Comparison of ENCODE assay signal across 1 cellular context in the genomic region with DNA sequence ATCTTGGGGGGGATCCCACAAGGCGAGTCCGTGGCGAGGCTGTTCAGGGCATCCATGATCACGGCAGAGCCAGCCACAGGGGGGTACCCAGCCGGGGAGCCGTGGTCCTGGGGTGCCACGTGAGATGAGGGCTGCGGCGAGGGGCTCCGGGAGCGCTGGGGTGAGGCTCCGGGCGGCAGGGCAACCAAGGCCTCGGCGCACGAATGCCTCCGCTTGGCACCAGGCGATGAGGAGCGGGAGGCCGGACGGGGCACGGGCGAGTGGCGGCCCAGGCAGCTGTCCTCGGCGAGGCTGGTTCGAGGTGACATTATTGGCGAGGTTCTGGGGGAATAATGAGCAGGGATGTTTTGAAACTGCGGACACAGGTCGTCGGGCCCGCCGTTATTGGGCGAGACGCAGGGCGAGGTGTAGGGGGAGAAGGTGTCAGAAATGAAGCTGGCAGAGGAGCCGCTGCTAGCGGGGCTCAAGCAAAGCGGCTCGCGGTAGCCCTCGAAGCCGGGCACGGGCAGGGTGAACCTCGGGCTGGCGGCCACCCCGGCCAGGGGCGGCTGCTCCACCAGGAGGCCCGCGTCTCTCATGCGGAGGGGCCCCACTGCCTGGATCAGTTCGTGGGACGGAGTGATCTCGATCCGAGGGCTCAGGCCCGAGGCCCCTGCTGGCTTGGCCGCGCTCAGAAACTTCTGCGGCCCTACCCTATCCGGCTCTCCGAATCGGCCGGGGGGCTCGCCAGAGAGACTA.
TF ChIP-seq lines count a peak whose summit lies in the region.

No MANE protein-coding gene starts in this region.

TF ChIP-seq in GM23338, 12 proteins besides CTCF, POLR2A, EP300 and RAD21 (continued from another document):
- TF ChIP-seq ZNF462 (CRISPR knock-in tag; IDR thresholded peaks at IDR 0.05) (no peak), ZNF114 (CRISPR knock-in tag; IDR thresholded peaks at IDR 0.05) (no peak)
